Comparison of ENCODE assay signal across 23 cellular contexts in the genomic region with DNA sequence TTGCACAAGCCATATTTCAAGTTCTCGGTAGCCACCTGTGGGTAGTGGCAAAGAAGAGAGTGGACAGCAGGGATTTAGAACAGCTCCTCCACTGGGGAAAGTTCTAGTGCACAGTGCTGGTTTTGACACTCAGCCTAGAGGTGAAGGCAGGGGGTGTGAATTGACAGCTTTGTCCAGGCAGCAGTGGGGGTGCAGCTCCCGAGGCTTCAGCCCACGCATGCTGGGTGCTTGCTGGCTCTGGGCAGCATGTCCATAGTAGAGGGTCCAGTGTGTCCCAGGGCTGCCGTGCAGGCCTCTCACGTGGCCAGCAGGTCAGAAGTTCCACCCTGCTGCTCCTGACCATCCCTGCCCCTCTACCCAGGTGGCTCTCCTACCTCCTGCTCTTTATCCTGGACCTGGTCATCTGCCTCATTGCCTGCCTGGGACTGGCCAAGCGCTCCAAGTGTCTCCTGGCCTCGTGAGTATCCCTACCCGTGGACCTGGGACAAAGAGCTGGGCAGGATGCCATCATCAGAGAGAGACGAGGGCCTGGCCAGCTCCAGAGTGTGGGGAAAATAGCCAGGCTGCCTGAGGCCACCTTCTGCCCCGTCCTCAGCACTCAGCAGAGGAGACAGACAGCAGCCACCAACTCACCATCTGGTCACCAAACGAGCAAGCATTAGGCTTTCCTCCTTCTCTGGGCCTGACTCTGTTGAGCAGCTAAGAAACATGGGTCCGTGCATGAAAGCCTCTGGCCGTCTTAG. TPM values are rescaled to one million over a fixed set of nuclear protein-coding genes. Genes with fewer than 3 reads are reported as not detected.
DNase-seq lines count a peak whose midpoint lies in the region; ATAC-seq and TF ChIP-seq lines count a peak whose summit lies in the region.
"Had no signal": no experiment of that assay in that cellular context is flagged by ENCODE, and none has a peak within 500 bp of the region (broad histone marks: within the 10 kb centered on the region; RNA-seq: fewer than 3 reads in every experiment).

No MANE protein-coding gene starts in this region.

- H3K4me3 ChIP-seq in left ventricle myocardium inferior = no peak overlapping the region
- H3K4me3 ChIP-seq: BLaER1, body of pancreas, SJCRH30 had no signal

- no peak overlapping the region for H3K4me3 Mint-ChIP-seq in brain
- no peak overlapping the region for H3K4me3 Mint-ChIP-seq in activated naive CD8-positive, alpha-beta T cell treated with anti-CD3 and anti-CD28 coated beads for 36 hours
- H3K4me3 Mint-ChIP-seq: activated B cell treated with CpG ODN at 0.5 μM for 24 hours; activated CD8-positive, alpha-beta T cell treated with anti-CD3 and anti-CD28 coated beads for 36 hours; activated T-cell treated with anti-CD3 and anti-CD28 coated beads, Interleukin-2, amount 50 U/mL, for 24 hours had no signal

- peaks cover 7% of the 10 kb centered on the region for H3K27me3 Mint-ChIP-seq in brain
- H3K27me3 Mint-ChIP-seq in activated naive CD8-positive, alpha-beta T cell treated with anti-CD3 and anti-CD28 coated beads for 36 hours = no peaks in the 10 kb centered on the region
- H3K27me3 Mint-ChIP-seq: activated B cell treated with CpG ODN at 0.5 μM for 24 hours; activated CD8-positive, alpha-beta T cell treated with anti-CD3 and anti-CD28 coated beads for 36 hours; activated T-cell treated with anti-CD3 and anti-CD28 coated beads, Interleukin-2, amount 50 U/mL, for 24 hours had no signal

- peaks cover 61% of the 10 kb centered on the region for H3K4me1 ChIP-seq in left ventricle myocardium inferior
- H3K4me1 ChIP-seq: body of pancreas, parathyroid adenoma had no signal

- H3K9me3 Mint-ChIP-seq in brain = peaks cover 0 to 4% (median 0%) of the 10 kb centered on the region in 5 experiments
- no peaks in the 10 kb centered on the region for H3K9me3 Mint-ChIP-seq in activated naive CD8-positive, alpha-beta T cell treated with anti-CD3 and anti-CD28 coated beads for 36 hours
- H3K9me3 Mint-ChIP-seq: activated B cell treated with CpG ODN at 0.5 μM for 24 hours; activated CD8-positive, alpha-beta T cell treated with anti-CD3 and anti-CD28 coated beads for 36 hours; activated T-cell treated with anti-CD3 and anti-CD28 coated beads, Interleukin-2, amount 50 U/mL, for 24 hours had no signal

- ATAC-seq in GM18511 (IDR thresholded peaks at IDR 0.05; ENCODE audit: unreplicated experiment) = no peak
- ATAC-seq in GM19023 (IDR thresholded peaks at IDR 0.05; ENCODE audit: unreplicated experiment) = no peak
- ATAC-seq: activated CD8-positive, alpha-beta T cell treated with anti-CD3 and anti-CD28 coated beads for 36 hours; body of pancreas; stimulated activated naive CD8-positive, alpha-beta T cell treated with anti-CD3 and anti-CD28 coated beads, Interleukin-15, Interleukin-2, amounts not matched to agents 100 U/mL and 50 U/mL, for 24 hours had no signal

- peak overlapping the region in 4 of 5 experiments; percentile 72 to 82 (median 80) for H3K27ac Mint-ChIP-seq in brain
- H3K27ac Mint-ChIP-seq in activated naive CD8-positive, alpha-beta T cell treated with anti-CD3 and anti-CD28 coated beads for 36 hours = no peak overlapping the region
- H3K27ac Mint-ChIP-seq: activated B cell treated with CpG ODN at 0.5 μM for 24 hours; activated CD8-positive, alpha-beta T cell treated with anti-CD3 and anti-CD28 coated beads for 36 hours; activated T-cell treated with anti-CD3 and anti-CD28 coated beads, Interleukin-2, amount 50 U/mL, for 24 hours had no signal

- DNase-seq in C1 segment of cervical spinal cord (lab: John Stamatoyannopoulos, UW) (peak in 12 of 14 donors; percentile 16 to 98 (median 50)), left ventricle myocardium inferior (peak; percentile 75), nucleus accumbens (lab: John Stamatoyannopoulos, UW) (peak in 44 of 56 donors; percentile 3 to 68 (median 42)), SW 1271 (lab: John Stamatoyannopoulos, UW) (no peak)
- DNase-seq in activated naive CD8-positive, alpha-beta T cell treated with anti-CD3 and anti-CD28 coated beads for 36 hours = no peak
- DNase-seq: activated B cell treated with CpG ODN at 0.5 μM for 24 hours; activated CD8-positive, alpha-beta T cell treated with anti-CD3 and anti-CD28 coated beads for 36 hours; activated naive CD4-positive, alpha-beta T cell treated with anti-CD3 and anti-CD28 coated beads, Interleukin-2, amount 50 U/mL, for 16 hours; activated T-cell treated with anti-CD3 and anti-CD28 coated beads, Interleukin-2, amount 50 U/mL, for 24 hours; body of pancreas; dermis blood vessel endothelial cell; H7; NCI-H69; OCI-M1; SJCRH30; stimulated activated naive CD8-positive, alpha-beta T cell treated with anti-CD3 and anti-CD28 coated beads, Interleukin-15, Interleukin-2, amounts not matched to agents 100 U/mL and 50 U/mL, for 24 hours; T-helper 2 cell had no signal

- H3K4me1 Mint-ChIP-seq in brain = peaks cover 54% of the 10 kb centered on the region
- no peaks in the 10 kb centered on the region for H3K4me1 Mint-ChIP-seq in activated naive CD8-positive, alpha-beta T cell treated with anti-CD3 and anti-CD28 coated beads for 36 hours
- H3K4me1 Mint-ChIP-seq: activated B cell treated with CpG ODN at 0.5 μM for 24 hours had no signal

- H3K27me3 ChIP-seq in left ventricle myocardium inferior (ENCODE audit: low read depth) = no peaks in the 10 kb centered on the region
- H3K27me3 ChIP-seq: BLaER1, body of pancreas, SJCRH30 had no signal

- H3K27ac ChIP-seq in left ventricle myocardium inferior (replicated peaks) = peak overlapping the region; percentile 78
- H3K27ac ChIP-seq: BLaER1, body of pancreas, parathyroid adenoma, SJCRH30 had no signal

- TF ChIP-seq CTCF in brain (conservative IDR thresholded peaks at IDR 0.05) (no peak), left ventricle myocardium inferior (IDR thresholded peaks at IDR 0.05; ENCODE audit: borderline replicate concordance) (no peak)

- peaks cover 15% of the 10 kb centered on the region for H3K36me3 ChIP-seq in left ventricle myocardium inferior

- intact Hi-C loops in left ventricle myocardium inferior (cut with micrococcal nuclease) = no loop called here

- H3K9me3 ChIP-seq in left ventricle myocardium inferior (replicated peaks) = no peaks in the 10 kb centered on the region
- H3K9me3 ChIP-seq: body of pancreas, SJCRH30 had no signal

- peaks cover 21% of the 10 kb centered on the region for H3K36me3 Mint-ChIP-seq in brain
- peaks cover 1% of the 10 kb centered on the region for H3K36me3 Mint-ChIP-seq in activated naive CD8-positive, alpha-beta T cell treated with anti-CD3 and anti-CD28 coated beads for 36 hours

RNA-seq across cellular contexts. Expression of gene TTYH2, which starts 29.8 kb away (rescaled TPM):
- 91.1 TPM for polyA plus RNA-seq in brain (ENCODE audit: insufficient read depth, low read depth, low replicate concordance)
- 28.1 TPM for total RNA-seq in left ventricle myocardium inferior
- 1 to 10 TPM; 5.6 to 6.5 TPM for total RNA-seq in activated naive CD8-positive, alpha-beta T cell treated with anti-CD3 and anti-CD28 coated beads for 36 hours

RNA-seq across cellular contexts. Expression of gene DNAI2, which starts 30.9 kb away (rescaled TPM):
- polyA plus RNA-seq in brain (ENCODE audit: insufficient read depth, low read depth, low replicate concordance) = 0.56 TPM
- not detected for total RNA-seq in left ventricle myocardium inferior
- total RNA-seq in activated naive CD8-positive, alpha-beta T cell treated with anti-CD3 and anti-CD28 coated beads for 36 hours = not detected
- total RNA-seq: activated B cell treated with CpG ODN at 0.5 μM for 24 hours, body of pancreas, dermis blood vessel endothelial cell, H7, liver, SJCRH30 had no signal
- polyA plus RNA-seq: liver had no signal

RNA-seq across cellular contexts. Expression of gene RPL38, which starts 39.7 kb away (rescaled TPM):
- polyA plus RNA-seq in brain (ENCODE audit: insufficient read depth, low read depth, low replicate concordance) = 4,253 TPM
- total RNA-seq in left ventricle myocardium inferior = 702 TPM
- total RNA-seq in activated naive CD8-positive, alpha-beta T cell treated with anti-CD3 and anti-CD28 coated beads for 36 hours = 1,000 to 10,000 TPM; 1,601 to 1,608 TPM

Comparison
In these comparisons a context has a peak if more than half of its experiments do, and no peak if none do; other contexts are left out.
1. DNase-seq: peak in C1 segment of cervical spinal cord (12 of 14), left ventricle myocardium inferior (single experiment) and nucleus accumbens (44 of 56); none in activated naive CD8-positive, alpha-beta T cell treated with anti-CD3 and anti-CD28 coated beads for 36 hours (single experiment) and SW 1271 (0 of 2).